ENCODE assay signal across 8 cellular contexts in the genomic region with DNA sequence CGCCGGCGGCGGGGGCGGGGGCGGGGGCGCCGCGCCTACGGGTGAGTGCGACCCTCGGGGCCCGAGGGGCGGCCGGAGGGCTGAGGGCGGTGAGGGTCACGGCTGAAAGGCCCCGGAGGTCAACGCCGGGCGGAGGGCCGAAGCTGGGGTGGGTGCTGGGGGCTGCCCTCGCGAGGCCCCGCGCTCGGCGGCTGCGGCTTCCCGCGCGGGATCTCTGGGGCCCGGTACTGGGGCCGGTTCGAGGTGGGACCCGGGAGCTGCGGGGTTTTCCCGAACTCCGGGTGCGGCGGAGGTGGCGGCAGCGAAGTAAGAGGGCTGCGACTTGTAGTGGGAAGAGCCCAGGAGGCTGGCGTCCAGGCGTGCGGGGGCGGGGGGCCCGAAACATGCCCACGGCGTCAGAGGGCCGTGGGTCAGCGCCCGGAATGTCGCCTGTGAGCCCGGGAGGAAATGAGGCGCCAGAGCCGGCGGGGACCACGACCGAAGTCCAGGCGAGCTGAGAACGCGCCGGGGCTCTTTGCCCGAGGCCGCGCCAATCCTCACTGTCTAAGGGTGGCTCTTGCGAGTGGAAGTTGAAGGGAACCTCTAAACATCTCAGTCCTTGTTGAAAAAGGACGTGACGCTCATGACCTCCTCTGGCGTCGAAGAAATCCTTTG. TPM values are rescaled to one million over a fixed set of nuclear protein-coding genes. Genes with fewer than 3 reads are reported as not detected.
DNase-seq lines count a peak whose midpoint lies in the region; ATAC-seq, FAIRE-seq and TF ChIP-seq lines count a peak whose summit lies in the region.

No MANE protein-coding gene starts in this region.

- no peak for TF ChIP-seq POLR2A in H1 (IDR thresholded peaks at IDR 0.05; ENCODE audit: control extremely low read depth in 1 of 2, low read depth in 2 of 2, low read length in 2 of 2)

- no peak overlapping the region for H4K91ac ChIP-seq in H1 (replicated peaks; ENCODE audit: insufficient read length, low read length)

- no peak overlapping the region for H3K27ac ChIP-seq in H1 (ENCODE audit: low read depth, low read length)

- H3K9ac ChIP-seq in H1 (replicated peaks in 1 of 4; ENCODE audit: extremely low read depth in 1 of 4, low read depth in 3 of 4, low read length in 3 of 4): peak overlapping the region in 1 of 4 experiments; percentile 49; a peak in 1 of 7 replicates

- peak; percentile 17 for ATAC-seq in GM19025 (IDR thresholded peaks at IDR 0.05; ENCODE audit: low read depth, unreplicated experiment)
- ATAC-seq in HG03460 (IDR thresholded peaks at IDR 0.05; ENCODE audit: unreplicated experiment): no peak

- peak overlapping the region; percentile 73 to 78 for H3K4me2 ChIP-seq in H1 (ENCODE audit: insufficient read depth in 1 of 2, low read depth in 2 of 2, low read length in 2 of 2)

- TF ChIP-seq RAD21 in H1 (IDR thresholded peaks at IDR 0.05 in 1 of 2, conservative IDR thresholded peaks at IDR 0.05 in 1 of 2; ENCODE audit: low read depth in 2 of 2, low read length in 2 of 2): no peak

- no peaks in the 10 kb centered on the region for H4K20me1 ChIP-seq in H1 (replicated peaks in 1 of 2; ENCODE audit: control insufficient read depth in 1 of 2, insufficient read depth in 2 of 2, low read length in 2 of 2)

- no peak overlapping the region; the same call in 1 of the 2 replicates for H4K8ac ChIP-seq in H1 (ENCODE audit: extremely low read depth, insufficient read depth, low read length)

- no peaks in the 10 kb centered on the region for H3K36me3 ChIP-seq in H1 (ENCODE audit: control insufficient read depth in 2 of 4, insufficient read depth in 4 of 4, low read length in 3 of 4)

- peaks cover 2 to 9% (median 3%) of the 10 kb centered on the region in 4 experiments; a peak in 4 of 7 replicates for H3K4me1 ChIP-seq in H1 (replicated peaks in 1 of 4; ENCODE audit: control insufficient read depth in 3 of 4, insufficient read depth in 4 of 4, low read length in 3 of 4)

- CTCF ChIA-PET in H1 (lab: Charles Lee; ENCODE audit: partially characterized antibody): no interaction called here

- peak overlapping the region; percentile 40 to 63 (median 42) for H3K4me3 ChIP-seq in H1 (ENCODE audit: extremely low read depth in 1 of 4, insufficient read depth in 2 of 4, low read depth in 3 of 4, low read length in 4 of 4)

- no peak for FAIRE-seq in H1 (lab: Jason Lieb, UNC)

- no peak overlapping the region for H3K18ac ChIP-seq in H1 (ENCODE audit: extremely low read depth, low read length)

- no peak overlapping the region for H4K5ac ChIP-seq in H1 (ENCODE audit: insufficient read length, low read depth, low read length)

- no peak overlapping the region for H3K23ac ChIP-seq in H1 (ENCODE audit: insufficient read length)

- POLR2A ChIA-PET in H1 (lab: Charles Lee; ENCODE audit: partially characterized antibody): no interaction called here

- no peak overlapping the region for H2BK120ac ChIP-seq in H1 (replicated peaks; ENCODE audit: low read depth, low read length)

- H3K14ac ChIP-seq in H1 (ENCODE audit: insufficient read length): no peak overlapping the region

- no peaks in the 10 kb centered on the region for H3K79me2 ChIP-seq in H1 (ENCODE audit: control insufficient read depth in 1 of 2, insufficient read depth in 2 of 2, low read length in 2 of 2)

- H3K23me2 ChIP-seq in H1 (ENCODE audit: low read depth, low read length): peaks cover 4% of the 10 kb centered on the region; the same call in 1 of the 2 replicates

- peak overlapping the region; percentile 30 for H3K56ac ChIP-seq in H1 (replicated peaks; ENCODE audit: insufficient read length, low read depth, low read length)

- no peak overlapping the region for H3K4ac ChIP-seq in H1 (replicated peaks; ENCODE audit: insufficient read length, low read depth, low read length)

- H2BK12ac ChIP-seq in H1 (ENCODE audit: low read depth, low read length): no peak overlapping the region

- peaks cover 0 to 16% (median 8%) of the 10 kb centered on the region in 4 experiments; a peak in 5 of 7 replicates for H3K27me3 ChIP-seq in H1 (replicated peaks in 1 of 4; ENCODE audit: control insufficient read depth in 3 of 4, extremely low read depth in 1 of 4, insufficient read depth in 3 of 4, low read length in 3 of 4)

- H3K9me3 ChIP-seq in H1 (ENCODE audit: insufficient read depth in 2 of 2, low read depth in 1 of 2, low read length in 1 of 2): no peaks in the 10 kb centered on the region

- DNase-seq in AG08396 (ENCODE audit: low spot score): peak; percentile 38
- DNase-seq in OCI-M1 (lab: John Stamatoyannopoulos, UW): peak; percentile 7
- DNase-seq in H1 (ENCODE audit: low read depth in 1 of 2, low spot score in 2 of 2): no peak
- DNase-seq in mucosa of gallbladder (ENCODE audit: low spot score): peak; percentile 14
- DNase-seq in T1000 (lab: John Stamatoyannopoulos, UW): no peak
- DNase-seq in NCI-H1048 (lab: John Stamatoyannopoulos, UW): no peak

- no peaks in the 10 kb centered on the region for H3K79me1 ChIP-seq in H1 (ENCODE audit: low read depth, low read length)

- WGBS in H1 (ENCODE audit: extremely low coverage in 1 of 2, insufficient coverage in 1 of 2, insufficient read length in 1 of 2, insufficient replicate concordance in 2 of 2, low coverage in 1 of 2, low lambda C conversion rate in 2 of 2, missing lambda C conversion rate in 1 of 2), 2 experiments: 8% methylated on average over 15 of the region's 73 CpGs; no CpG with 5 or more reads in 1 of the 2 experiments

- no peak overlapping the region for H2AK5ac ChIP-seq in H1 (ENCODE audit: low read depth, low read length)

- H2AFZ ChIP-seq in H1 (ENCODE audit: low read length): no peak overlapping the region

- no peak overlapping the region for H2BK20ac ChIP-seq in H1 (ENCODE audit: low read length)

- H2BK5ac ChIP-seq in H1 (ENCODE audit: low read depth, low read length): no peak overlapping the region

- no peak for TF ChIP-seq CTCF in H1 (IDR thresholded peaks at IDR 0.05; ENCODE audit: control extremely low read depth in 1 of 3, insufficient read depth in 1 of 3, low read depth in 1 of 3, low read length in 3 of 3)

- H2BK15ac ChIP-seq in H1 (ENCODE audit: low read length): no peak overlapping the region

- no peak for TF ChIP-seq EP300 in H1 (IDR thresholded peaks at IDR 0.05; ENCODE audit: borderline replicate concordance in 1 of 2, low read depth in 2 of 2, low read length in 2 of 2)

RNA-seq across cellular contexts. Expression of a gene that starts 0.4 kb away (rescaled TPM):
- total RNA-seq in H1 (2021; fragmentation: NEBNext Ultra II Directional; extraction: Animal tissue kit (Norgen Biotek cat#: 25700)): 8.6 and 9.4 TPM in 2 replicates
- 1.7 and 3.3 TPM in 2 replicates for polyA plus RNA-seq in H1 (2011; rRNA removed)
- polyA plus RNA-seq in H1 (2011; cell fraction: cytosol; rRNA removed): 3.4 TPM
- 0.84 TPM for polyA plus RNA-seq in H1 (2011; cell fraction: nucleus; rRNA removed)
- polyA plus RNA-seq in H1 (2012, experiment 1 of 2): 3.4 to 6.8 TPM (median 4.0 TPM) in 4 replicates
- 0.85 TPM for polyA plus RNA-seq in H1 (2012, experiment 2 of 2)
- 17.3 TPM for polyA plus RNA-seq in H1 (2013, experiment 1 of 2)
- 20.2 TPM for polyA plus RNA-seq in H1 (2013, experiment 2 of 2)
- 3.5 and 4.7 TPM in 2 replicates for polyA minus RNA-seq in H1 (2011; rRNA and poly(A)+ RNA removed)
- polyA minus RNA-seq in H1 (2011; cell fraction: cytosol; rRNA and poly(A)+ RNA removed): 3.4 TPM
- polyA minus RNA-seq in H1 (2011; cell fraction: nucleus; rRNA and poly(A)+ RNA removed): 2.8 TPM
- total RNA-seq in mucosa of gallbladder: 42.2 TPM

Comparison
In these comparisons a context has a peak if more than half of its experiments do, and no peak if none do; other contexts are left out.
1. DNase-seq: peak in AG08396 (single experiment), OCI-M1 (single experiment) and mucosa of gallbladder (single experiment); none in H1 (0 of 2), T1000 (single experiment) and NCI-H1048 (single experiment).